In the genomic region with DNA sequence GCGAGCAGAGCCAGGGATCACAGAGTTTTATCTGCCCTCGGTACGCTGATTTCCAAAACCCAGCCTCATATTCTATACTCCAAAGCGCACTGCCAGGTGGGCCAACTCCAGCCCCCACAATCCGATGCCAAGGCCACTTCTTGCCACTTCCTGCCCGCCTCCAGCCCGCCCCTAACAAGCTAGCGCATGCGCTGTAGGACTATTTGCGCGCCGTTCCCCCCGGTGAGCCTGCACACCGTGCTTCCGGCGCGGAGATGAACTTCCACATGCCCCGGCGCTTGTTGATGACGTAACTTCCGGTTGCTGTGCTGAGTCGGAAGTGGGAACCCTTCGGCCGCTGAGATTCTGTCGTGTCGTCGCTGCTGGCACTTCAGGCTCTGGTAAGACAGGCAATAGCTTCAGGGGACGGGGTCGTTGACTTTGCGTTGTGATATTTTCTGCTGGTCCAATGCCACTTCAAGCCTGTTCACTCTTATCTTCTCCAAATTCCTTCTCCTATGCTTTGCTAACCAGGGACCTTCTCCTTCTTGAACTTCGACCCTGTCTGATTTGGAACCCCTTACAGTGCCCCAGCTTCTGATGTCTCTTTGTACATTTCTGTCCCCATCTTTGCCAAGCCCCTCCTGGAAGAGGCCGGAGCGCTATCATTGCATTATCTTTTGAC, we compare ENCODE assay signal across 1 cellular context.
TF ChIP-seq lines count a peak whose summit lies in the region.

A gene with protein sequence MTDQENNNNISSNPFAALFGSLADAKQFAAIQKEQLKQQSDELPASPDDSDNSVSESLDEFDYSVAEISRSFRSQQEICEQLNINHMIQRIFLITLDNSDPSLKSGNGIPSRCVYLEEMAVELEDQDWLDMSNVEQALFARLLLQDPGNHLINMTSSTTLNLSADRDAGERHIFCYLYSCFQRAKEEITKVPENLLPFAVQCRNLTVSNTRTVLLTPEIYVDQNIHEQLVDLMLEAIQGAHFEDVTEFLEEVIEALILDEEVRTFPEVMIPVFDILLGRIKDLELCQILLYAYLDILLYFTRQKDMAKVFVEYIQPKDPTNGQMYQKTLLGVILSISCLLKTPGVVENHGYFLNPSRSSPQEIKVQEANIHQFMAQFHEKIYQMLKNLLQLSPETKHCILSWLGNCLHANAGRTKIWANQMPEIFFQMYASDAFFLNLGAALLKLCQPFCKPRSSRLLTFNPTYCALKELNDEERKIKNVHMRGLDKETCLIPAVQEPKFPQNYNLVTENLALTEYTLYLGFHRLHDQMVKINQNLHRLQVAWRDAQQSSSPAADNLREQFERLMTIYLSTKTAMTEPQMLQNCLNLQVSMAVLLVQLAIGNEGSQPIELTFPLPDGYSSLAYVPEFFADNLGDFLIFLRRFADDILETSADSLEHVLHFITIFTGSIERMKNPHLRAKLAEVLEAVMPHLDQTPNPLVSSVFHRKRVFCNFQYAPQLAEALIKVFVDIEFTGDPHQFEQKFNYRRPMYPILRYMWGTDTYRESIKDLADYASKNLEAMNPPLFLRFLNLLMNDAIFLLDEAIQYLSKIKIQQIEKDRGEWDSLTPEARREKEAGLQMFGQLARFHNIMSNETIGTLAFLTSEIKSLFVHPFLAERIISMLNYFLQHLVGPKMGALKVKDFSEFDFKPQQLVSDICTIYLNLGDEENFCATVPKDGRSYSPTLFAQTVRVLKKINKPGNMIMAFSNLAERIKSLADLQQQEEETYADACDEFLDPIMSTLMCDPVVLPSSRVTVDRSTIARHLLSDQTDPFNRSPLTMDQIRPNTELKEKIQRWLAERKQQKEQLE (plus strand): TSS at position 306 of the 664 bp plus-strand sequence. CDS start 5,481 bp downstream, outside the sequence.

TF ChIP-seq in K562, 482 proteins besides CTCF, POLR2A, EP300 and RAD21 (continued from another document and continues in another):
- TF ChIP-seq, protein P1, sequence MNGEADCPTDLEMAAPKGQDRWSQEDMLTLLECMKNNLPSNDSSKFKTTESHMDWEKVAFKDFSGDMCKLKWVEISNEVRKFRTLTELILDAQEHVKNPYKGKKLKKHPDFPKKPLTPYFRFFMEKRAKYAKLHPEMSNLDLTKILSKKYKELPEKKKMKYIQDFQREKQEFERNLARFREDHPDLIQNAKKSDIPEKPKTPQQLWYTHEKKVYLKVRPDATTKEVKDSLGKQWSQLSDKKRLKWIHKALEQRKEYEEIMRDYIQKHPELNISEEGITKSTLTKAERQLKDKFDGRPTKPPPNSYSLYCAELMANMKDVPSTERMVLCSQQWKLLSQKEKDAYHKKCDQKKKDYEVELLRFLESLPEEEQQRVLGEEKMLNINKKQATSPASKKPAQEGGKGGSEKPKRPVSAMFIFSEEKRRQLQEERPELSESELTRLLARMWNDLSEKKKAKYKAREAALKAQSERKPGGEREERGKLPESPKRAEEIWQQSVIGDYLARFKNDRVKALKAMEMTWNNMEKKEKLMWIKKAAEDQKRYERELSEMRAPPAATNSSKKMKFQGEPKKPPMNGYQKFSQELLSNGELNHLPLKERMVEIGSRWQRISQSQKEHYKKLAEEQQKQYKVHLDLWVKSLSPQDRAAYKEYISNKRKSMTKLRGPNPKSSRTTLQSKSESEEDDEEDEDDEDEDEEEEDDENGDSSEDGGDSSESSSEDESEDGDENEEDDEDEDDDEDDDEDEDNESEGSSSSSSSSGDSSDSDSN (IDR thresholded peaks at IDR 0.05; ENCODE audit: borderline replicate concordance in 1 of 2, low read depth in 2 of 2, low read length in 2 of 2): no peak
- TF ChIP-seq TAF15 (IDR thresholded peaks at IDR 0.05; ENCODE audit: low read depth, low read length) (no peak), NR2F6 (CRISPR knock-in tag; IDR thresholded peaks at IDR 0.05) (peak; percentile 27; the same call in 1 of the 2 replicates), KHSRP (IDR thresholded peaks at IDR 0.05) (peak; percentile 83), ZNF232 (CRISPR knock-in tag; IDR thresholded peaks at IDR 0.05) (no peak), SAP30 (IDR thresholded peaks at IDR 0.05; ENCODE audit: borderline replicate concordance, insufficient read depth, low read depth, low read length, poor library complexity, severe bottlenecking) (peak; percentile 67), TEAD1 (CRISPR knock-in tag; IDR thresholded peaks at IDR 0.05) (0 out of 4 replicates have a peak, but pooled peaks of 1 of the 2 experiments have one; percentile 63), SIX5 (IDR thresholded peaks at IDR 0.05; ENCODE audit: borderline replicate concordance in 1 of 2, insufficient read depth in 1 of 2, low read depth in 1 of 2, low read length in 2 of 2) (no peak; a peak in 2 of 4 replicates), KDM1A (IDR thresholded peaks at IDR 0.05) (no peak; a peak in 1 of 4 replicates), ZFX (CRISPR knock-in tag; IDR thresholded peaks at IDR 0.05) (peak; percentile 31; the same call in 1 of the 2 replicates), HDAC2 (IDR thresholded peaks at IDR 0.05) (no peak), GABPB2 (CRISPR knock-in tag; conservative IDR thresholded peaks at IDR 0.05) (no peak), ZNF3 (CRISPR knock-in tag; IDR thresholded peaks at IDR 0.05) (no peak), CBX5 (IDR thresholded peaks at IDR 0.05; ENCODE audit: borderline replicate concordance, low read depth) (peak; percentile 69; the same call in 1 of the 2 replicates), STAG1 (CRISPR knock-in tag; IDR thresholded peaks at IDR 0.05; ENCODE audit: borderline replicate concordance) (no peak), ZNF695 (CRISPR knock-in tag; IDR thresholded peaks at IDR 0.05) (no peak), SOX6 (IDR thresholded peaks at IDR 0.05) (0 out of 2 replicates have a peak, but pooled peaks have one; percentile 8), NELFE (IDR thresholded peaks at IDR 0.05; ENCODE audit: insufficient read depth, insufficient read length) (no peak), ILK (tag; IDR thresholded peaks at IDR 0.05; ENCODE audit: borderline replicate concordance, low read depth) (no peak), PCBP1 (IDR thresholded peaks at IDR 0.05; ENCODE audit: low read depth, low read length, poor library complexity, severe bottlenecking) (no peak), ZNF696 (CRISPR knock-in tag; conservative IDR thresholded peaks at IDR 0.05) (no peak), FOXM1 (IDR thresholded peaks at IDR 0.05; ENCODE audit: low read depth) (peak; percentile 77), FOXM1 (CRISPR knock-in tag; IDR thresholded peaks at IDR 0.05; ENCODE audit: low read depth) (no peak)
- TF ChIP-seq, protein P2, sequence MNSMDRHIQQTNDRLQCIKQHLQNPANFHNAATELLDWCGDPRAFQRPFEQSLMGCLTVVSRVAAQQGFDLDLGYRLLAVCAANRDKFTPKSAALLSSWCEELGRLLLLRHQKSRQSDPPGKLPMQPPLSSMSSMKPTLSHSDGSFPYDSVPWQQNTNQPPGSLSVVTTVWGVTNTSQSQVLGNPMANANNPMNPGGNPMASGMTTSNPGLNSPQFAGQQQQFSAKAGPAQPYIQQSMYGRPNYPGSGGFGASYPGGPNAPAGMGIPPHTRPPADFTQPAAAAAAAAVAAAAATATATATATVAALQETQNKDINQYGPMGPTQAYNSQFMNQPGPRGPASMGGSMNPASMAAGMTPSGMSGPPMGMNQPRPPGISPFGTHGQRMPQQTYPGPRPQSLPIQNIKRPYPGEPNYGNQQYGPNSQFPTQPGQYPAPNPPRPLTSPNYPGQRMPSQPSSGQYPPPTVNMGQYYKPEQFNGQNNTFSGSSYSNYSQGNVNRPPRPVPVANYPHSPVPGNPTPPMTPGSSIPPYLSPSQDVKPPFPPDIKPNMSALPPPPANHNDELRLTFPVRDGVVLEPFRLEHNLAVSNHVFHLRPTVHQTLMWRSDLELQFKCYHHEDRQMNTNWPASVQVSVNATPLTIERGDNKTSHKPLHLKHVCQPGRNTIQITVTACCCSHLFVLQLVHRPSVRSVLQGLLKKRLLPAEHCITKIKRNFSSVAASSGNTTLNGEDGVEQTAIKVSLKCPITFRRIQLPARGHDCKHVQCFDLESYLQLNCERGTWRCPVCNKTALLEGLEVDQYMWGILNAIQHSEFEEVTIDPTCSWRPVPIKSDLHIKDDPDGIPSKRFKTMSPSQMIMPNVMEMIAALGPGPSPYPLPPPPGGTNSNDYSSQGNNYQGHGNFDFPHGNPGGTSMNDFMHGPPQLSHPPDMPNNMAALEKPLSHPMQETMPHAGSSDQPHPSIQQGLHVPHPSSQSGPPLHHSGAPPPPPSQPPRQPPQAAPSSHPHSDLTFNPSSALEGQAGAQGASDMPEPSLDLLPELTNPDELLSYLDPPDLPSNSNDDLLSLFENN (IDR thresholded peaks at IDR 0.05; ENCODE audit: low read depth in 2 of 2, low read length in 2 of 2): no peak; a peak in 1 of 4 replicates
- TF ChIP-seq, protein P3, sequence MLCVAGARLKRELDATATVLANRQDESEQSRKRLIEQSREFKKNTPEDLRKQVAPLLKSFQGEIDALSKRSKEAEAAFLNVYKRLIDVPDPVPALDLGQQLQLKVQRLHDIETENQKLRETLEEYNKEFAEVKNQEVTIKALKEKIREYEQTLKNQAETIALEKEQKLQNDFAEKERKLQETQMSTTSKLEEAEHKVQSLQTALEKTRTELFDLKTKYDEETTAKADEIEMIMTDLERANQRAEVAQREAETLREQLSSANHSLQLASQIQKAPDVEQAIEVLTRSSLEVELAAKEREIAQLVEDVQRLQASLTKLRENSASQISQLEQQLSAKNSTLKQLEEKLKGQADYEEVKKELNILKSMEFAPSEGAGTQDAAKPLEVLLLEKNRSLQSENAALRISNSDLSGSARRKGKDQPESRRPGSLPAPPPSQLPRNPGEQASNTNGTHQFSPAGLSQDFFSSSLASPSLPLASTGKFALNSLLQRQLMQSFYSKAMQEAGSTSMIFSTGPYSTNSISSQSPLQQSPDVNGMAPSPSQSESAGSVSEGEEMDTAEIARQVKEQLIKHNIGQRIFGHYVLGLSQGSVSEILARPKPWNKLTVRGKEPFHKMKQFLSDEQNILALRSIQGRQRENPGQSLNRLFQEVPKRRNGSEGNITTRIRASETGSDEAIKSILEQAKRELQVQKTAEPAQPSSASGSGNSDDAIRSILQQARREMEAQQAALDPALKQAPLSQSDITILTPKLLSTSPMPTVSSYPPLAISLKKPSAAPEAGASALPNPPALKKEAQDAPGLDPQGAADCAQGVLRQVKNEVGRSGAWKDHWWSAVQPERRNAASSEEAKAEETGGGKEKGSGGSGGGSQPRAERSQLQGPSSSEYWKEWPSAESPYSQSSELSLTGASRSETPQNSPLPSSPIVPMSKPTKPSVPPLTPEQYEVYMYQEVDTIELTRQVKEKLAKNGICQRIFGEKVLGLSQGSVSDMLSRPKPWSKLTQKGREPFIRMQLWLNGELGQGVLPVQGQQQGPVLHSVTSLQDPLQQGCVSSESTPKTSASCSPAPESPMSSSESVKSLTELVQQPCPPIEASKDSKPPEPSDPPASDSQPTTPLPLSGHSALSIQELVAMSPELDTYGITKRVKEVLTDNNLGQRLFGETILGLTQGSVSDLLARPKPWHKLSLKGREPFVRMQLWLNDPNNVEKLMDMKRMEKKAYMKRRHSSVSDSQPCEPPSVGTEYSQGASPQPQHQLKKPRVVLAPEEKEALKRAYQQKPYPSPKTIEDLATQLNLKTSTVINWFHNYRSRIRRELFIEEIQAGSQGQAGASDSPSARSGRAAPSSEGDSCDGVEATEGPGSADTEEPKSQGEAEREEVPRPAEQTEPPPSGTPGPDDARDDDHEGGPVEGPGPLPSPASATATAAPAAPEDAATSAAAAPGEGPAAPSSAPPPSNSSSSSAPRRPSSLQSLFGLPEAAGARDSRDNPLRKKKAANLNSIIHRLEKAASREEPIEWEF (CRISPR knock-in tag; IDR thresholded peaks at IDR 0.05): no peak
- TF ChIP-seq, protein P4, sequence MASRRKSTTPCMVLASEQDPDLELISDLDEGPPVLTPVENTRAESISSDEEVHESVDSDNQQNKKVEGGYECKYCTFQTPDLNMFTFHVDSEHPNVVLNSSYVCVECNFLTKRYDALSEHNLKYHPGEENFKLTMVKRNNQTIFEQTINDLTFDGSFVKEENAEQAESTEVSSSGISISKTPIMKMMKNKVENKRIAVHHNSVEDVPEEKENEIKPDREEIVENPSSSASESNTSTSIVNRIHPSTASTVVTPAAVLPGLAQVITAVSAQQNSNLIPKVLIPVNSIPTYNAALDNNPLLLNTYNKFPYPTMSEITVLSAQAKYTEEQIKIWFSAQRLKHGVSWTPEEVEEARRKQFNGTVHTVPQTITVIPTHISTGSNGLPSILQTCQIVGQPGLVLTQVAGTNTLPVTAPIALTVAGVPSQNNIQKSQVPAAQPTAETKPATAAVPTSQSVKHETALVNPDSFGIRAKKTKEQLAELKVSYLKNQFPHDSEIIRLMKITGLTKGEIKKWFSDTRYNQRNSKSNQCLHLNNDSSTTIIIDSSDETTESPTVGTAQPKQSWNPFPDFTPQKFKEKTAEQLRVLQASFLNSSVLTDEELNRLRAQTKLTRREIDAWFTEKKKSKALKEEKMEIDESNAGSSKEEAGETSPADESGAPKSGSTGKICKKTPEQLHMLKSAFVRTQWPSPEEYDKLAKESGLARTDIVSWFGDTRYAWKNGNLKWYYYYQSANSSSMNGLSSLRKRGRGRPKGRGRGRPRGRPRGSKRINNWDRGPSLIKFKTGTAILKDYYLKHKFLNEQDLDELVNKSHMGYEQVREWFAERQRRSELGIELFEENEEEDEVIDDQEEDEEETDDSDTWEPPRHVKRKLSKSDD (conservative IDR thresholded peaks at IDR 0.05; ENCODE audit: low read length): no peak
- TF ChIP-seq, protein P5, sequence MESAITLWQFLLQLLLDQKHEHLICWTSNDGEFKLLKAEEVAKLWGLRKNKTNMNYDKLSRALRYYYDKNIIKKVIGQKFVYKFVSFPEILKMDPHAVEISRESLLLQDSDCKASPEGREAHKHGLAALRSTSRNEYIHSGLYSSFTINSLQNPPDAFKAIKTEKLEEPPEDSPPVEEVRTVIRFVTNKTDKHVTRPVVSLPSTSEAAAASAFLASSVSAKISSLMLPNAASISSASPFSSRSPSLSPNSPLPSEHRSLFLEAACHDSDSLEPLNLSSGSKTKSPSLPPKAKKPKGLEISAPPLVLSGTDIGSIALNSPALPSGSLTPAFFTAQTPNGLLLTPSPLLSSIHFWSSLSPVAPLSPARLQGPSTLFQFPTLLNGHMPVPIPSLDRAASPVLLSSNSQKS (CRISPR knock-in tag; IDR thresholded peaks at IDR 0.05): no peak
- TF ChIP-seq, protein P6, sequence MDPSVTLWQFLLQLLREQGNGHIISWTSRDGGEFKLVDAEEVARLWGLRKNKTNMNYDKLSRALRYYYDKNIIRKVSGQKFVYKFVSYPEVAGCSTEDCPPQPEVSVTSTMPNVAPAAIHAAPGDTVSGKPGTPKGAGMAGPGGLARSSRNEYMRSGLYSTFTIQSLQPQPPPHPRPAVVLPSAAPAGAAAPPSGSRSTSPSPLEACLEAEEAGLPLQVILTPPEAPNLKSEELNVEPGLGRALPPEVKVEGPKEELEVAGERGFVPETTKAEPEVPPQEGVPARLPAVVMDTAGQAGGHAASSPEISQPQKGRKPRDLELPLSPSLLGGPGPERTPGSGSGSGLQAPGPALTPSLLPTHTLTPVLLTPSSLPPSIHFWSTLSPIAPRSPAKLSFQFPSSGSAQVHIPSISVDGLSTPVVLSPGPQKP (CRISPR knock-in tag; IDR thresholded peaks at IDR 0.05): no peak
- TF ChIP-seq, protein P7, sequence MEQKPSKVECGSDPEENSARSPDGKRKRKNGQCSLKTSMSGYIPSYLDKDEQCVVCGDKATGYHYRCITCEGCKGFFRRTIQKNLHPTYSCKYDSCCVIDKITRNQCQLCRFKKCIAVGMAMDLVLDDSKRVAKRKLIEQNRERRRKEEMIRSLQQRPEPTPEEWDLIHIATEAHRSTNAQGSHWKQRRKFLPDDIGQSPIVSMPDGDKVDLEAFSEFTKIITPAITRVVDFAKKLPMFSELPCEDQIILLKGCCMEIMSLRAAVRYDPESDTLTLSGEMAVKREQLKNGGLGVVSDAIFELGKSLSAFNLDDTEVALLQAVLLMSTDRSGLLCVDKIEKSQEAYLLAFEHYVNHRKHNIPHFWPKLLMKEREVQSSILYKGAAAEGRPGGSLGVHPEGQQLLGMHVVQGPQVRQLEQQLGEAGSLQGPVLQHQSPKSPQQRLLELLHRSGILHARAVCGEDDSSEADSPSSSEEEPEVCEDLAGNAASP (IDR thresholded peaks at IDR 0.05): no peak
